In genomic region chr15:78261062-78261461, GRCh38 we compare ENCODE assay signal across 24 cellular contexts. TPM values are rescaled to one million over a fixed set of nuclear protein-coding genes. Genes with fewer than 3 reads are reported as not detected.
"Had no signal": no experiment of that assay in that cellular context is flagged by ENCODE, and none has a peak within 500 bp of the region (broad histone marks: within the 10 kb centered on the region; RNA-seq: fewer than 3 reads in every experiment).

No MANE protein-coding gene starts in this region.

- H3K27me3 Mint-ChIP-seq: activated B cell treated with CpG ODN at 0.5 μM for 24 hours; activated CD4-positive, alpha-beta memory T cell treated with anti-CD3 and anti-CD28 coated beads for 36 hours; activated CD4-positive, alpha-beta T cell treated with anti-CD3 and anti-CD28 coated beads, Interleukin-2, amount 10 ng/mL, durations not matched to agents 7 days and 5 days; central memory CD8-positive, alpha-beta T cell had no signal

- H3K9me3 ChIP-seq: ascending aorta, body of pancreas had no signal

- H3K4me3 ChIP-seq: ascending aorta, body of pancreas had no signal

- H3K4me3 Mint-ChIP-seq: activated B cell treated with CpG ODN at 0.5 μM for 24 hours; activated CD4-positive, alpha-beta memory T cell treated with anti-CD3 and anti-CD28 coated beads for 36 hours; activated CD4-positive, alpha-beta T cell treated with anti-CD3 and anti-CD28 coated beads, Interleukin-2, amount 10 ng/mL, durations not matched to agents 7 days and 5 days; activated naive CD4-positive, alpha-beta T cell treated with anti-CD3 and anti-CD28 coated beads, Interleukin-2, amount 10 ng/mL, durations not matched to agents 7 days and 5 days; central memory CD8-positive, alpha-beta T cell; T-helper 1 cell treated with Interleukin-12 subunit alpha and Interleukin-12 subunit beta and Interleukin-4 antibody, amounts not matched to agents 30 μg/mL and 1 μg/mL, for 36 hours had no signal

- H3K27me3 ChIP-seq: ascending aorta, body of pancreas had no signal

- H3K36me3 Mint-ChIP-seq: activated CD4-positive, alpha-beta memory T cell treated with anti-CD3 and anti-CD28 coated beads for 36 hours; activated naive CD4-positive, alpha-beta T cell treated with anti-CD3 and anti-CD28 coated beads, Interleukin-2, amount 10 ng/mL, durations not matched to agents 7 days and 5 days had no signal

- H3K36me3 ChIP-seq: ascending aorta had no signal

- H3K27ac Mint-ChIP-seq: activated B cell treated with CpG ODN at 0.5 μM for 24 hours; activated CD4-positive, alpha-beta memory T cell treated with anti-CD3 and anti-CD28 coated beads for 36 hours; activated CD4-positive, alpha-beta T cell treated with anti-CD3 and anti-CD28 coated beads, Interleukin-2, amount 10 ng/mL, durations not matched to agents 7 days and 5 days; activated naive CD4-positive, alpha-beta T cell treated with anti-CD3 and anti-CD28 coated beads, Interleukin-2, amount 10 ng/mL, durations not matched to agents 7 days and 5 days; activated T-helper 2 cell treated with anti-CD3 and anti-CD28 coated beads, Interferon-gamma antibody, Interleukin-2, Interleukin-4, amounts not matched to agents 10 μg/mL and 5 μg/mL and 100 μg/mL, durations not matched to agents 14 hours and 24 hours and 36 hours; T-helper 1 cell treated with Interleukin-12 subunit alpha and Interleukin-12 subunit beta and Interleukin-4 antibody, amounts not matched to agents 30 μg/mL and 1 μg/mL, for 36 hours had no signal

- DNase-seq: activated B cell treated with CpG ODN at 0.5 μM for 24 hours; activated CD4-positive, alpha-beta memory T cell treated with anti-CD3 and anti-CD28 coated beads for 36 hours; activated CD4-positive, alpha-beta T cell treated with anti-CD3 and anti-CD28 coated beads, Interleukin-2, amount 10 ng/mL, durations not matched to agents 7 days and 5 days; activated CD8-positive, alpha-beta memory T cell treated with anti-CD3 and anti-CD28 coated beads for 24 hours; activated gamma-delta T cell treated with Interleukin-2 at 50 U/mL for 16 hours; activated naive CD4-positive, alpha-beta T cell treated with anti-CD3 and anti-CD28 coated beads, Interleukin-2, amount 10 ng/mL, durations not matched to agents 7 days and 5 days; activated T-cell treated with anti-CD3 and anti-CD28 coated beads, Interleukin-2, amount 50 U/mL, for 48 hours; body of pancreas; Karpas-422; MM.1S; NCI-H1105; NCI-H1436; NCI-H1694 treated with DMSO at 0.1 percent for 48 hours; NCI-H2029 treated with DMSO at 0.1 percent for 48 hours; NCI-H345; NCI-H510A; NCI-H526 treated with DMSO at 0.1 percent for 48 hours; PC-3; SHP77 treated with DMSO at 0.1 percent for 48 hours had no signal

- ATAC-seq: body of pancreas, PC-3 had no signal

- H3K27ac ChIP-seq: ascending aorta, body of pancreas had no signal

- H3K9me3 Mint-ChIP-seq: activated B cell treated with CpG ODN at 0.5 μM for 24 hours; activated CD4-positive, alpha-beta memory T cell treated with anti-CD3 and anti-CD28 coated beads for 36 hours; activated CD4-positive, alpha-beta T cell treated with anti-CD3 and anti-CD28 coated beads, Interleukin-2, amount 10 ng/mL, durations not matched to agents 7 days and 5 days; activated naive CD4-positive, alpha-beta T cell treated with anti-CD3 and anti-CD28 coated beads, Interleukin-2, amount 10 ng/mL, durations not matched to agents 7 days and 5 days; activated T-helper 2 cell treated with anti-CD3 and anti-CD28 coated beads, Interferon-gamma antibody, Interleukin-2, Interleukin-4, amounts not matched to agents 10 μg/mL and 5 μg/mL and 100 μg/mL, durations not matched to agents 14 hours and 24 hours and 36 hours; central memory CD8-positive, alpha-beta T cell; T-helper 1 cell treated with Interleukin-12 subunit alpha and Interleukin-12 subunit beta and Interleukin-4 antibody, amounts not matched to agents 30 μg/mL and 1 μg/mL, for 36 hours had no signal

RNA-seq across cellular contexts. Expression of gene ACSBG1, which starts 26.7 kb away (rescaled TPM):
- total RNA-seq: activated CD4-positive, alpha-beta T cell treated with anti-CD3 and anti-CD28 coated beads, Interleukin-2, amount 10 ng/mL, durations not matched to agents 7 days and 5 days; ascending aorta; body of pancreas; bronchial epithelial cell had no signal
